Comparison of ENCODE assay signal across 17 cellular contexts in the genomic region with DNA sequence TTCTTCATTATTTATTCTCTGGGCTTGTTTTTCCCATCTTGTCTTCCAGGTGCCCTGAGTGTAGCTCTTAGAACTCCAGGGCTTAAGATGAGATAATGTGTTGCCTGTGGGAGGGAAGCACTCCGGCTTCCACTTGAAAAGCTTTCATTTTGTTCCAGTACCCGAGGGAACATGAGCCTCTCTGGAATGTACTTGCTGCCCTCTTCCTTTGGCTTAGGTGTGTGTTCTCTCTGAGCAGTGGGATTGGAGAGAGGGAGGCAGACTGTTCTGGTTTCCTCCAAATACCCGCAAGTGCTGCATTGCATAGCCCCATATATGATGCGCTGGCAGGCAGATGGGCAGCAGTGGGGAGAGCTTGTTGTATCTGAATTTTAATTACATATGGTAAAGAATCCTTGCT. TPM values are rescaled to one million over a fixed set of nuclear protein-coding genes. Genes with fewer than 3 reads are reported as not detected.
A peak's percentile ranks its signal among the peaks of the same experiment; 100 is the strongest.
DNase-seq lines count a peak whose midpoint lies in the region; ATAC-seq and TF ChIP-seq lines count a peak whose summit lies in the region.
"Had no signal": no experiment of that assay in that cellular context is flagged by ENCODE, and none has a peak within 500 bp of the region (broad histone marks: within the 10 kb centered on the region; RNA-seq: fewer than 3 reads in every experiment).

No MANE protein-coding gene starts in this region.

- 71% methylated on average over 4 of the region's 4 CpGs for WGBS in thymus
- WGBS in smooth muscle cell (ENCODE audit: low lambda C conversion rate) = 57% methylated on average over 4 of the region's 4 CpGs

- CTCF ChIA-PET in activated CD8-positive, alpha-beta memory T cell treated with anti-CD3 and anti-CD28 coated beads, Interleukin-2, amount 10 ng/mL, durations not matched to agents 7 days and 5 days (lab: Charles Lee) = interaction anchor here (0.9 to 2.5 kb wide), 5 partner anchors 9 to 36 kb away, joined by 3 to 8 read pairs (median 5); a partner anchor contains a TSS

- peak overlapping the region; percentile 18 for H3K27ac ChIP-seq in thymus (ENCODE audit: low read depth)
- H3K27ac ChIP-seq in smooth muscle cell (ENCODE audit: low read depth) = no peak overlapping the region

- H3K4me3 ChIP-seq in thymus (ENCODE audit: low read length) = no peak overlapping the region
- H3K4me3 ChIP-seq in smooth muscle cell = no peak overlapping the region

- H3K4me1 ChIP-seq in thymus (ENCODE audit: control insufficient read depth, insufficient read depth, low read length) (peaks cover 3% of the 10 kb centered on the region), smooth muscle cell (ENCODE audit: low read depth) (no peaks in the 10 kb centered on the region)

- peaks cover 80% of the 10 kb centered on the region for H3K4me1 Mint-ChIP-seq in activated CD8-positive, alpha-beta memory T cell treated with anti-CD3 and anti-CD28 coated beads, Interleukin-2, amount 10 ng/mL, durations not matched to agents 7 days and 5 days
- peaks cover 80% of the 10 kb centered on the region for H3K4me1 Mint-ChIP-seq in activated T-helper 2 cell treated with anti-CD3 and anti-CD28 coated beads, Interferon-gamma antibody, Interleukin-2, Interleukin-4, amounts not matched to agents 10 μg/mL and 5 μg/mL and 100 μg/mL, durations not matched to agents 14 hours and 24 hours and 36 hours (ENCODE audit: low read depth)

- H3K9me3 Mint-ChIP-seq in activated CD8-positive, alpha-beta memory T cell treated with anti-CD3 and anti-CD28 coated beads, Interleukin-2, amount 10 ng/mL, durations not matched to agents 7 days and 5 days (ENCODE audit: low read depth) = peaks cover 4% of the 10 kb centered on the region
- peaks cover 13% of the 10 kb centered on the region for H3K9me3 Mint-ChIP-seq in activated T-helper 2 cell treated with anti-CD3 and anti-CD28 coated beads, Interferon-gamma antibody, Interleukin-2, Interleukin-4, amounts not matched to agents 10 μg/mL and 5 μg/mL and 100 μg/mL, durations not matched to agents 14 hours and 24 hours and 36 hours
- peaks cover 0 to 11% of the 10 kb centered on the region in 2 donors for H3K9me3 Mint-ChIP-seq in activated naive CD4-positive, alpha-beta T cell treated with anti-CD3 and anti-CD28 coated beads, Interleukin-2, amount 50 U/mL, for 72 hours
- H3K9me3 Mint-ChIP-seq: IgD-negative memory B cell had no signal

- H3K9me3 ChIP-seq in thymus (ENCODE audit: control insufficient read depth) = no peaks in the 10 kb centered on the region
- H3K9me3 ChIP-seq in smooth muscle cell (replicated peaks; ENCODE audit: low read depth) = no peaks in the 10 kb centered on the region

- peak overlapping the region; percentile 72 for H3K27ac Mint-ChIP-seq in activated CD8-positive, alpha-beta memory T cell treated with anti-CD3 and anti-CD28 coated beads, Interleukin-2, amount 10 ng/mL, durations not matched to agents 7 days and 5 days
- peak overlapping the region; percentile 78 for H3K27ac Mint-ChIP-seq in activated T-helper 2 cell treated with anti-CD3 and anti-CD28 coated beads, Interferon-gamma antibody, Interleukin-2, Interleukin-4, amounts not matched to agents 10 μg/mL and 5 μg/mL and 100 μg/mL, durations not matched to agents 14 hours and 24 hours and 36 hours
- no peak overlapping the region for H3K27ac Mint-ChIP-seq in activated naive CD4-positive, alpha-beta T cell treated with anti-CD3 and anti-CD28 coated beads, Interleukin-2, amount 50 U/mL, for 72 hours
- H3K27ac Mint-ChIP-seq: IgD-negative memory B cell had no signal

- ATAC-seq in activated CD8-positive, alpha-beta memory T cell treated with anti-CD3 and anti-CD28 coated beads, Interleukin-2, amount 10 ng/mL, durations not matched to agents 7 days and 5 days = no peak
- no peak for ATAC-seq in HG03571 (IDR thresholded peaks at IDR 0.05; ENCODE audit: unreplicated experiment)
- no peak for ATAC-seq in activated naive CD4-positive, alpha-beta T cell treated with anti-CD3 and anti-CD28 coated beads, Interleukin-2, amount 50 U/mL, for 72 hours
- ATAC-seq: activated CD4-positive, CD25-positive, alpha-beta regulatory T cell treated with anti-CD3 and anti-CD28 coated beads, Interleukin-2, amount 50 U/mL, for 24 hours had no signal

- H4K20me1 ChIP-seq in smooth muscle cell (ENCODE audit: low read depth) = no peaks in the 10 kb centered on the region

- H2AFZ ChIP-seq in smooth muscle cell (ENCODE audit: low read depth) = no peak overlapping the region

- peak overlapping the region; percentile 24 for H3K4me3 Mint-ChIP-seq in activated CD8-positive, alpha-beta memory T cell treated with anti-CD3 and anti-CD28 coated beads, Interleukin-2, amount 10 ng/mL, durations not matched to agents 7 days and 5 days
- no peak overlapping the region for H3K4me3 Mint-ChIP-seq in activated T-helper 2 cell treated with anti-CD3 and anti-CD28 coated beads, Interferon-gamma antibody, Interleukin-2, Interleukin-4, amounts not matched to agents 10 μg/mL and 5 μg/mL and 100 μg/mL, durations not matched to agents 14 hours and 24 hours and 36 hours (ENCODE audit: low read depth)

- intact Hi-C loops in activated T-helper 2 cell treated with anti-CD3 and anti-CD28 coated beads, Interferon-gamma antibody, Interleukin-2, Interleukin-4, amounts not matched to agents 10 μg/mL and 5 μg/mL and 100 μg/mL, durations not matched to agents 14 hours and 24 hours and 36 hours (cut with micrococcal nuclease) = no loop called here

- H3K36me3 Mint-ChIP-seq in activated CD8-positive, alpha-beta memory T cell treated with anti-CD3 and anti-CD28 coated beads, Interleukin-2, amount 10 ng/mL, durations not matched to agents 7 days and 5 days = peaks cover 21% of the 10 kb centered on the region
- peaks cover 25% of the 10 kb centered on the region for H3K36me3 Mint-ChIP-seq in activated T-helper 2 cell treated with anti-CD3 and anti-CD28 coated beads, Interferon-gamma antibody, Interleukin-2, Interleukin-4, amounts not matched to agents 10 μg/mL and 5 μg/mL and 100 μg/mL, durations not matched to agents 14 hours and 24 hours and 36 hours (ENCODE audit: low read depth)
- peaks cover 0 to 40% of the 10 kb centered on the region in 2 donors for H3K36me3 Mint-ChIP-seq in activated naive CD4-positive, alpha-beta T cell treated with anti-CD3 and anti-CD28 coated beads, Interleukin-2, amount 50 U/mL, for 72 hours

- no peak for TF ChIP-seq CTCF in smooth muscle cell (IDR thresholded peaks at IDR 0.05; ENCODE audit: borderline replicate concordance, insufficient read depth, poor library complexity, severe bottlenecking)

- H3K9ac ChIP-seq in smooth muscle cell (ENCODE audit: low read depth) = no peak overlapping the region

- no peak for DNase-seq in activated CD8-positive, alpha-beta memory T cell treated with anti-CD3 and anti-CD28 coated beads, Interleukin-2, amount 10 ng/mL, durations not matched to agents 7 days and 5 days
- no peak for DNase-seq in activated CD8-positive, alpha-beta memory T cell treated with anti-CD3 and anti-CD28 coated beads, Interleukin-2, amount 50 U/mL, for 4 hours
- DNase-seq in activated T-helper 2 cell treated with anti-CD3 and anti-CD28 coated beads, Interferon-gamma antibody, Interleukin-2, Interleukin-4, amounts not matched to agents 10 μg/mL and 5 μg/mL and 100 μg/mL, durations not matched to agents 14 hours and 24 hours and 36 hours (ENCODE audit: low spot score) = no peak
- DNase-seq in kidney tubule cell (ENCODE audit: low spot score) (peak; percentile 4), smooth muscle cell (lab: John Stamatoyannopoulos, UW; ENCODE audit: unreplicated experiment) (no peak)
- DNase-seq in activated naive CD4-positive, alpha-beta T cell treated with anti-CD3 and anti-CD28 coated beads, Interleukin-2, amount 50 U/mL, for 72 hours (ENCODE audit: low spot score in 2 of 2) = no peak
- DNase-seq: activated naive CD4-positive, alpha-beta T cell; dermis blood vessel endothelial cell; NCI-H2227 treated with DMSO at 0.1 percent for 48 hours; SHP77; stimulated activated CD4-positive, alpha-beta T cell treated with anti-CD3 and anti-CD28 coated beads, Interleukin-12 subunit alpha, Interleukin-12 subunit beta, amount 100 ng/mL, for 4 hours had no signal

- no peak overlapping the region for H3K4me2 ChIP-seq in smooth muscle cell

- no peaks in the 10 kb centered on the region for H3K27me3 Mint-ChIP-seq in activated CD8-positive, alpha-beta memory T cell treated with anti-CD3 and anti-CD28 coated beads, Interleukin-2, amount 10 ng/mL, durations not matched to agents 7 days and 5 days
- H3K27me3 Mint-ChIP-seq in activated T-helper 2 cell treated with anti-CD3 and anti-CD28 coated beads, Interferon-gamma antibody, Interleukin-2, Interleukin-4, amounts not matched to agents 10 μg/mL and 5 μg/mL and 100 μg/mL, durations not matched to agents 14 hours and 24 hours and 36 hours (ENCODE audit: low read depth) = no peaks in the 10 kb centered on the region
- H3K27me3 Mint-ChIP-seq: IgD-negative memory B cell had no signal

- no peaks in the 10 kb centered on the region for H3K79me2 ChIP-seq in smooth muscle cell (ENCODE audit: low read depth)

- H3K36me3 ChIP-seq in thymus (ENCODE audit: control insufficient read depth, insufficient read depth) (no peaks in the 10 kb centered on the region), smooth muscle cell (ENCODE audit: low read depth) (no peaks in the 10 kb centered on the region)

- no peaks in the 10 kb centered on the region for H3K27me3 ChIP-seq in thymus (ENCODE audit: control insufficient read depth, insufficient read depth)
- no peaks in the 10 kb centered on the region for H3K27me3 ChIP-seq in smooth muscle cell (ENCODE audit: low read depth)

- H3F3A ChIP-seq in smooth muscle cell (ENCODE audit: low read depth) = no peaks in the 10 kb centered on the region

RNA-seq across cellular contexts. Expression of a gene that starts 0.9 kb away (rescaled TPM):
- 1 to 10 TPM; 1.7 to 2.9 TPM for total RNA-seq in activated CD8-positive, alpha-beta memory T cell treated with anti-CD3 and anti-CD28 coated beads, Interleukin-2, amount 10 ng/mL, durations not matched to agents 7 days and 5 days
- 1.1 TPM in 2 replicates for total RNA-seq in activated T-helper 2 cell treated with anti-CD3 and anti-CD28 coated beads, Interferon-gamma antibody, Interleukin-2, Interleukin-4, amounts not matched to agents 10 μg/mL and 5 μg/mL and 100 μg/mL, durations not matched to agents 14 hours and 24 hours and 36 hours
- polyA plus RNA-seq in thymus (0.14 TPM), smooth muscle cell (not detected in 2 replicates)
- not detected in 2 replicates for total RNA-seq in smooth muscle cell
- total RNA-seq in activated naive CD4-positive, alpha-beta T cell treated with anti-CD3 and anti-CD28 coated beads, Interleukin-2, amount 50 U/mL, for 72 hours = 1 to 10 TPM in 1 of 2 donors, under 1 TPM in 1; 0.20 to 3.6 TPM
- total RNA-seq: dermis blood vessel endothelial cell, glomerular endothelial cell had no signal
- polyA plus RNA-seq: AG04450, IgD-negative memory B cell had no signal

RNA-seq across cellular contexts. Expression of a gene that starts 36.2 kb away (rescaled TPM):
- 10 to 100 TPM; 52.9 to 76.1 TPM for total RNA-seq in activated CD8-positive, alpha-beta memory T cell treated with anti-CD3 and anti-CD28 coated beads, Interleukin-2, amount 10 ng/mL, durations not matched to agents 7 days and 5 days
- total RNA-seq in activated T-helper 2 cell treated with anti-CD3 and anti-CD28 coated beads, Interferon-gamma antibody, Interleukin-2, Interleukin-4, amounts not matched to agents 10 μg/mL and 5 μg/mL and 100 μg/mL, durations not matched to agents 14 hours and 24 hours and 36 hours = 29.5 and 35.8 TPM in 2 replicates
- polyA plus RNA-seq in thymus (23.7 TPM), smooth muscle cell (1.2 and 3.5 TPM in 2 replicates)
- 12.6 and 17.9 TPM in 2 replicates for total RNA-seq in smooth muscle cell
- total RNA-seq in activated naive CD4-positive, alpha-beta T cell treated with anti-CD3 and anti-CD28 coated beads, Interleukin-2, amount 50 U/mL, for 72 hours = 10 to 100 TPM; 24.5 to 90.8 TPM

Comparison
In these comparisons a context has a peak if more than half of its experiments do, and no peak if none do; other contexts are left out.
1. H3K27ac Mint-ChIP-seq: peak in activated CD8-positive, alpha-beta memory T cell treated with anti-CD3 and anti-CD28 coated beads, Interleukin-2, amount 10 ng/mL, durations not matched to agents 7 days and 5 days (single experiment) and activated T-helper 2 cell treated with anti-CD3 and anti-CD28 coated beads, Interferon-gamma antibody, Interleukin-2, Interleukin-4, amounts not matched to agents 10 μg/mL and 5 μg/mL and 100 μg/mL, durations not matched to agents 14 hours and 24 hours and 36 hours (single experiment); none in activated naive CD4-positive, alpha-beta T cell treated with anti-CD3 and anti-CD28 coated beads, Interleukin-2, amount 50 U/mL, for 72 hours (0 of 2).